ENCODE assay signal across 9 cellular contexts in the genomic region with DNA sequence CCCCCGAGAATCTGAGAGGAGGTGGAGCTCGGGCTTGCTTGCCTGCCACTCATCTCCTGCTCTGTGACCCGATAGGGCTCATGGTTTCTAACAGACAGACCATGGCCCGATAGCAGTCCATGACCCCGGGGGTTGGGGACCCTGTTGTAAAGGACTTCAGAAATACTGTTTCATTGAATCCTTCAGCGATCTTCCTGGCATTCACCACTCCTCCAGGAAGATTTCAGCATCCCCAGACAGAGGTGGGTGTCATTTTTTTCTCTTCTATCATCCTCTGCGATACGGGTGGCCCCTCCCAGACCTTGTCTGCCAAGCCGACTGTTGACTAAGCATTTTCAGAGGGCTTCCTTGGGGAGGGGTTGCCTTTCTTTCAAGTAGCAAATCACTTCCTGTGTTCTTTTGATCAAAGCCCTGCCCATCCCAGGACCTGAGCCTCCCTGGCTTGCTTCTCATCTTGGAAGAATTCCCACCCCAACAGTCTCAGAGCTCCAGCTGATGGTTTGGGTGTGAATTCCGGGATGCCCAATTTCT. TPM values are rescaled to one million over a fixed set of nuclear protein-coding genes. Genes with fewer than 3 reads are reported as not detected.
DNase-seq lines count a peak whose midpoint lies in the region; ATAC-seq, FAIRE-seq and TF ChIP-seq lines count a peak whose summit lies in the region.
"Had no signal": no experiment of that assay in that cellular context is flagged by ENCODE, and none has a peak within 500 bp of the region (broad histone marks: within the 10 kb centered on the region; RNA-seq: fewer than 3 reads in every experiment).

No MANE protein-coding gene starts in this region.

- H3K4me1 ChIP-seq in breast epithelium (no peaks in the 10 kb centered on the region), rectal smooth muscle tissue (ENCODE audit: control insufficient read depth, insufficient read depth, low read length) (no peaks in the 10 kb centered on the region), mesenchymal stem cell (ENCODE audit: control insufficient read depth, insufficient read depth, low read depth, low read length) (peaks cover 6% of the 10 kb centered on the region)

- peak overlapping the region; percentile 97 for H3K27ac Mint-ChIP-seq in T-helper 17 cell

- peak overlapping the region in 1 of 2 experiments; percentile 45 for H2BK12ac ChIP-seq in mesenchymal stem cell (ENCODE audit: low read length in 2 of 2)

- no peak overlapping the region for H2BK15ac ChIP-seq in mesenchymal stem cell (ENCODE audit: low read depth, poor library complexity, severe bottlenecking)

- H3K9ac ChIP-seq in rectal smooth muscle tissue (ENCODE audit: low read length) = no peak overlapping the region
- H3K9ac ChIP-seq in mesenchymal stem cell (ENCODE audit: low read length) = no peak overlapping the region

- ATAC-seq in T-helper 17 cell (peak; percentile 56), GM18867 (IDR thresholded peaks at IDR 0.05; ENCODE audit: unreplicated experiment) (no peak), GM21360 (IDR thresholded peaks at IDR 0.05; ENCODE audit: unreplicated experiment) (no peak)

- peaks cover 11% of the 10 kb centered on the region for H3K36me3 Mint-ChIP-seq in T-helper 17 cell (ENCODE audit: low read depth)

- H3K27me3 ChIP-seq in GM06990 (replicated peaks; ENCODE audit: control insufficient read depth, insufficient read depth, low read length) (no peaks in the 10 kb centered on the region), breast epithelium (peaks cover 0 to 10% of the 10 kb centered on the region in 2 donors), rectal smooth muscle tissue (ENCODE audit: control insufficient read depth, insufficient read depth, low read length) (peaks cover 9% of the 10 kb centered on the region), mesenchymal stem cell (ENCODE audit: control insufficient read depth in 1 of 2, insufficient read depth in 1 of 2, low read length in 2 of 2) (peaks cover 12 to 16% of the 10 kb centered on the region in 2 experiments)

- H3K27ac ChIP-seq in breast epithelium (no peak overlapping the region), rectal smooth muscle tissue (ENCODE audit: low read depth, low read length) (no peak overlapping the region), mesenchymal stem cell (ENCODE audit: low read length, poor library complexity, severe bottlenecking) (no peak overlapping the region)

- no peak overlapping the region for H2AFZ ChIP-seq in mesenchymal stem cell (ENCODE audit: low read depth, low read length)

- no peaks in the 10 kb centered on the region for H3K9me3 ChIP-seq in T-helper 17 cell (ENCODE audit: control insufficient read depth, low read length, poor library complexity, severe bottlenecking)
- H3K9me3 ChIP-seq in breast epithelium = no peaks in the 10 kb centered on the region
- H3K9me3 ChIP-seq in mesenchymal stem cell (ENCODE audit: control insufficient read depth, low read length) = no peaks in the 10 kb centered on the region

- intact Hi-C loops in breast epithelium (cut with DNase I; ENCODE audit: low total_unique reads) = no loop called here

- H3K14ac ChIP-seq in mesenchymal stem cell (ENCODE audit: low read length in 2 of 2) = no peak overlapping the region

- no peak overlapping the region for H3K4ac ChIP-seq in mesenchymal stem cell (ENCODE audit: low read depth in 1 of 2, low read length in 2 of 2)

- peak overlapping the region; percentile 99 for H3K4me3 Mint-ChIP-seq in T-helper 17 cell

- H4K91ac ChIP-seq in mesenchymal stem cell (ENCODE audit: low read length) = no peak overlapping the region

- H3K4me3 ChIP-seq in GM06990 (replicated peaks; ENCODE audit: low read depth, low read length) (0 out of 2 replicates have a peak overlapping the region, but pooled peaks have one; percentile 10), breast epithelium (peak overlapping the region in 2 of 3 donors; percentile 40), rectal smooth muscle tissue (ENCODE audit: low read length) (peak overlapping the region; percentile 41), mesenchymal stem cell (ENCODE audit: insufficient read depth in 1 of 2, low read depth in 1 of 2, low read length in 2 of 2) (peak overlapping the region in 1 of 2 experiments; percentile 56)
- H3K4me3 ChIP-seq: lung had no signal

- WGBS in mesenchymal stem cell = 59% methylated on average over 10 of the region's 10 CpGs

- H3K36me3 ChIP-seq in GM06990 (ENCODE audit: control insufficient read depth, insufficient read depth, low read length) (no peaks in the 10 kb centered on the region), breast epithelium (no peaks in the 10 kb centered on the region), rectal smooth muscle tissue (ENCODE audit: control insufficient read depth, insufficient read depth, low read length) (no peaks in the 10 kb centered on the region), mesenchymal stem cell (ENCODE audit: control insufficient read depth in 1 of 2, insufficient read depth in 2 of 2, low read depth in 1 of 2, low read length in 2 of 2) (peaks cover 0 to 5% of the 10 kb centered on the region in 2 experiments)

- no peaks in the 10 kb centered on the region for H3K79me1 ChIP-seq in mesenchymal stem cell (replicated peaks; ENCODE audit: low read length, poor library complexity, severe bottlenecking)

- peaks cover 60% of the 10 kb centered on the region for H3K4me1 Mint-ChIP-seq in T-helper 17 cell

- TF ChIP-seq CTCF in GM06990 (IDR thresholded peaks at IDR 0.05; ENCODE audit: insufficient read depth, low read length, poor library complexity, severe bottlenecking) (no peak), breast epithelium (IDR thresholded peaks at IDR 0.05) (no peak)

- FAIRE-seq in RCC 7860 (lab: Jason Lieb, UNC) = no peak

- no peak overlapping the region for H2AK5ac ChIP-seq in mesenchymal stem cell (ENCODE audit: low read length, severe bottlenecking)

- no peak overlapping the region for H3K4me2 ChIP-seq in mesenchymal stem cell (ENCODE audit: low read length, poor library complexity, severe bottlenecking)

- H3K18ac ChIP-seq in mesenchymal stem cell (ENCODE audit: low read depth in 1 of 2, low read length in 2 of 2) = no peak overlapping the region

- no peaks in the 10 kb centered on the region for H3K27me3 Mint-ChIP-seq in T-helper 17 cell

- DNase-seq in GM06990 (ENCODE audit: extremely low read depth, insufficient read length) (no peak), T-helper 17 cell (peak in 2 of 3 donors; percentile 17 to 39), breast epithelium (ENCODE audit: low spot score in 2 of 2) (no peak), RCC 7860 (ENCODE audit: low spot score) (no peak), mesenchymal stem cell (no peak)

- no peak overlapping the region for H2BK120ac ChIP-seq in mesenchymal stem cell (ENCODE audit: low read depth, low read length)

- H2BK5ac ChIP-seq in mesenchymal stem cell (ENCODE audit: low read depth, low read length, poor library complexity, severe bottlenecking) = no peak overlapping the region

- H3K23ac ChIP-seq in mesenchymal stem cell (ENCODE audit: low read length in 2 of 2) = no peak overlapping the region

- H4K8ac ChIP-seq in mesenchymal stem cell (ENCODE audit: low read length) = no peak overlapping the region

- TF ChIP-seq POLR2A in breast epithelium (IDR thresholded peaks at IDR 0.05) = no peak

RNA-seq across cellular contexts. Expression of a gene that starts 1.7 kb away (rescaled TPM):
- 100 to 1,000 TPM; 270 to 305 TPM for total RNA-seq in T-helper 17 cell
- total RNA-seq in breast epithelium = 10 to 100 TPM in 2 of 3 donors, 1 to 10 TPM in 1; 8.5 to 31.0 (median 11.3) TPM
- polyA plus RNA-seq in mesenchymal stem cell (2013, experiment 1 of 2) = 0.41 TPM
- polyA plus RNA-seq in mesenchymal stem cell (2013, experiment 2 of 2) = 0.27 TPM

RNA-seq across cellular contexts. Expression of a gene that starts 35.0 kb away (rescaled TPM):
- total RNA-seq in T-helper 17 cell (10 to 100 TPM; 24.0 to 33.1 TPM), breast epithelium (10 to 100 TPM; 23.4 to 68.2 (median 48.2) TPM)
- polyA plus RNA-seq in mesenchymal stem cell (2013, experiment 1 of 2) = 7.4 TPM
- polyA plus RNA-seq in mesenchymal stem cell (2013, experiment 2 of 2) = 7.7 TPM

RNA-seq across cellular contexts. Expression of a gene that starts 54.9 kb away (rescaled TPM):
- total RNA-seq in T-helper 17 cell = not detected
- total RNA-seq in breast epithelium = not detected
- polyA plus RNA-seq in mesenchymal stem cell (2013, experiment 1 of 2) = not detected
- polyA plus RNA-seq in mesenchymal stem cell (2013, experiment 2 of 2) = not detected
- total RNA-seq: lung had no signal
- polyA plus RNA-seq: lung had no signal

Comparison
In these comparisons a context has a peak if more than half of its experiments do, and no peak if none do; other contexts are left out.
1. DNase-seq: peak in T-helper 17 cell (2 of 3); none in GM06990 (single experiment), breast epithelium (0 of 2), RCC 7860 (single experiment) and mesenchymal stem cell (single experiment).
2. RNA of a gene that starts 1.7 kb away (total RNA-seq): 270 to 305 TPM in T-helper 17 cell; 8.5 to 31.0 TPM in breast epithelium; every median in the first group is over 4 times any median in the second.